In the genomic region with DNA sequence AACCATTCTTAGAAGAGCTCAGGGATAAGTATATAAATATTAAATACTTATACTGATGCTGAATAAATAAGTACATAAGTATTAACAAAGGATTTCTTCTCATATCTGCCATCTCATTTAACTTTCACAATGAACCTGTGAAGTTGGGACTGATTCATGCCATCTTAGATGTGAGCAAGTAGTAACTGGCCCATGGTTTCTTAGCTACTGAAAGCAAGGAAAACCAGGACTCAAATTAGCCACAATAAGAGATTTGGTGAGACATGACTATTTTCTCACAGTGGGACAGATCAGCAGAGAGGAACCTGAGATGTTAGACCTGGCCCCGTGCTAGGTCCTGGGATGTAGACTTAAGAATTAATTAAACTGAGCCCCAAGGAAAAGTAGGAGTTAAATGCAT, we compare ENCODE assay signal across 21 cellular contexts. TPM values are rescaled to one million over a fixed set of nuclear protein-coding genes. Genes with fewer than 3 reads are reported as not detected.
"Had no signal": no experiment of that assay in that cellular context is flagged by ENCODE, and none has a peak within 500 bp of the region (broad histone marks: within the 10 kb centered on the region; RNA-seq: fewer than 3 reads in every experiment).

No MANE protein-coding gene starts in this region.

- H3K27ac Mint-ChIP-seq: IgD-negative memory B cell had no signal

- DNase-seq: Kasumi-1, MM.1S, NCI-H1092 treated with DMSO at 0.1 percent for 48 hours, NCI-H1436, NCI-H1694 treated with DMSO at 0.1 percent for 48 hours, NCI-H1930, NCI-H2081, NCI-H2107, NCI-H2227 treated with DMSO at 0.1 percent for 48 hours, NCI-H526 treated with DMSO at 0.1 percent for 48 hours, NCI-H748 treated with DMSO at 0.1 percent for 48 hours, Right ventricle myocardium superior, RPMI8226, SIG-M5 had no signal

- H3K27me3 ChIP-seq: SJSA1 had no signal

- H3K36me3 ChIP-seq: SJSA1 had no signal

- H3K27ac ChIP-seq: KMS-11, SJSA1, SK-N-MC had no signal

- H3K9me3 Mint-ChIP-seq: IgD-negative memory B cell had no signal

- H3K4me2 ChIP-seq: KMS-11 had no signal

- H3K9me3 ChIP-seq: SJSA1 had no signal

- H3K4me3 ChIP-seq: K562, SJSA1, SK-N-MC had no signal

- FAIRE-seq: HepG2, K562, RCC 7860 had no signal

- H3K9ac ChIP-seq: KMS-11 had no signal

- H3K4me3 Mint-ChIP-seq: IgD-negative memory B cell had no signal

- H3K4me1 ChIP-seq: SJSA1 had no signal

- ATAC-seq: HepG2, K562 had no signal

RNA-seq across cellular contexts. Expression of a gene that starts 8.2 kb away (rescaled TPM):
- total RNA-seq: Right ventricle myocardium superior had no signal
- polyA plus RNA-seq: IgD-negative memory B cell had no signal
